ENCODE assay signal across 8 cellular contexts in genomic region chr6:156564128-156564806, GRCh38.
A peak's percentile ranks its signal among the peaks of the same experiment; 100 is the strongest.
DNase-seq lines count a peak whose midpoint lies in the region; ATAC-seq and TF ChIP-seq lines count a peak whose summit lies in the region.

No MANE protein-coding gene starts in this region.

- no peak for TF ChIP-seq POLR2A in prostate gland (IDR thresholded peaks at IDR 0.05)
- TF ChIP-seq POLR2A in uterus (IDR thresholded peaks at IDR 0.05), result no peak

- no peaks in the 10 kb centered on the region for H3K36me3 ChIP-seq in GM06990 (ENCODE audit: control insufficient read depth, insufficient read depth, low read length)
- no peaks in the 10 kb centered on the region for H3K36me3 ChIP-seq in MM.1S (replicated peaks; ENCODE audit: insufficient read depth, low read length)
- no peaks in the 10 kb centered on the region for H3K36me3 ChIP-seq in prostate gland
- H3K36me3 ChIP-seq in uterus, result no peaks in the 10 kb centered on the region

- H4K20me1 ChIP-seq in MM.1S (ENCODE audit: insufficient read depth, low read length), result no peaks in the 10 kb centered on the region

- H3K27ac ChIP-seq in MM.1S (ENCODE audit: low read length) (no peak overlapping the region), prostate gland (no peak overlapping the region), uterus (no peak overlapping the region)

- H2AFZ ChIP-seq in MM.1S (ENCODE audit: low read length), result no peak overlapping the region

- intact Hi-C loops in head of caudate nucleus (cut with DNase I), result loop anchor here (2.0 to 10.0 kb wide), 2 partner anchors 121 to 211 kb away; partner anchors contain the start of gene ARID1B
- intact Hi-C loops in prostate gland (cut with DNase I), result loop anchor here (2.0 to 10.0 kb wide), 5 partner anchors 123 to 711 kb away; no protein-coding TSS in a partner anchor
- intact Hi-C loops in uterus (cut with DNase I; ENCODE audit: low total_unique reads), result no loop called here

- H3F3A ChIP-seq in MM.1S (ENCODE audit: insufficient read depth, low read length), result no peaks in the 10 kb centered on the region

- H3K9me3 ChIP-seq in MM.1S (replicated peaks; ENCODE audit: insufficient read depth, low read length), result no peaks in the 10 kb centered on the region
- no peaks in the 10 kb centered on the region for H3K9me3 ChIP-seq in prostate gland
- no peaks in the 10 kb centered on the region for H3K9me3 ChIP-seq in uterus

- H3K79me2 ChIP-seq in MM.1S (ENCODE audit: low read length), result no peaks in the 10 kb centered on the region

- WGBS in prostate gland, result 3% methylated on average over 14 of the region's 14 CpGs

- H3K4me1 ChIP-seq in MM.1S (ENCODE audit: low read length), result no peaks in the 10 kb centered on the region
- H3K4me1 ChIP-seq in prostate gland (replicated peaks), result no peaks in the 10 kb centered on the region
- no peaks in the 10 kb centered on the region for H3K4me1 ChIP-seq in uterus

- no peaks in the 10 kb centered on the region for H3K9me2 ChIP-seq in MM.1S (replicated peaks; ENCODE audit: insufficient read depth, low read length)

- ATAC-seq in SK-N-SH treated with all-trans-retinoic acid at 6 μM for 48 hours, result peak; percentile 99

- TF ChIP-seq CTCF in GM06990 (IDR thresholded peaks at IDR 0.05; ENCODE audit: insufficient read depth, low read length, poor library complexity, severe bottlenecking) (peak; percentile 96), MM.1S (IDR thresholded peaks at IDR 0.05; ENCODE audit: low read length) (peak; percentile 67), prostate gland (IDR thresholded peaks at IDR 0.05) (peak; percentile 87 to 93 (median 90)), uterus (IDR thresholded peaks at IDR 0.05) (peak; percentile 82 to 96 (median 92))

- no peaks in the 10 kb centered on the region for H3K27me3 ChIP-seq in GM06990 (replicated peaks; ENCODE audit: control insufficient read depth, insufficient read depth, low read length)
- H3K27me3 ChIP-seq in MM.1S (replicated peaks; ENCODE audit: insufficient read depth, low read length), result no peaks in the 10 kb centered on the region
- no peaks in the 10 kb centered on the region for H3K27me3 ChIP-seq in prostate gland (replicated peaks; ENCODE audit: insufficient read depth)
- no peaks in the 10 kb centered on the region for H3K27me3 ChIP-seq in uterus

- H3K4me3 ChIP-seq in GM06990 (replicated peaks; ENCODE audit: low read depth, low read length) (no peak overlapping the region), MM.1S (ENCODE audit: low read length) (no peak overlapping the region), prostate gland (no peak overlapping the region), uterus (no peak overlapping the region)

- no peak overlapping the region for H3K9ac ChIP-seq in MM.1S (ENCODE audit: low read length)

- DNase-seq in GM06990 (ENCODE audit: extremely low read depth, insufficient read length) (peak; percentile 79), HCEC 1CT (peak; percentile 21), MM.1S (peak; percentile 44), head of caudate nucleus (peak; percentile 61 to 95 (median 84)), prostate gland (ENCODE audit: low spot score) (peak; percentile 78), uterus (peak; percentile 80 to 86)
- peak; percentile 77 for DNase-seq in activated naive CD4-positive, alpha-beta T cell treated with anti-CD3 and anti-CD28 coated beads, Interleukin-2, amount 50 U/mL, for 16 hours

- H3K4me2 ChIP-seq in MM.1S (ENCODE audit: low read depth, low read length), result 0 out of 2 replicates have a peak overlapping the region, but pooled peaks have one; percentile 24

TF ChIP-seq in SK-N-SH treated with all-trans-retinoic acid at 6 μM for 48 hours, 23 proteins besides CTCF, POLR2A, EP300 and RAD21:
- no peak for TF ChIP-seq RARB (CRISPR knock-in tag; IDR thresholded peaks at IDR 0.05)
- no peak for TF ChIP-seq CSRNP3 (CRISPR knock-in tag; IDR thresholded peaks at IDR 0.05)
- TF ChIP-seq OSR1 (CRISPR knock-in tag; IDR thresholded peaks at IDR 0.05), result no peak
- TF ChIP-seq ZFP3 (CRISPR knock-in tag; IDR thresholded peaks at IDR 0.05), result no peak
- no peak for TF ChIP-seq ZNF70 (CRISPR knock-in tag; IDR thresholded peaks at IDR 0.05)
- no peak for TF ChIP-seq TOX (CRISPR knock-in tag; IDR thresholded peaks at IDR 0.05; ENCODE audit: borderline replicate concordance)
- no peak for TF ChIP-seq BACH2 (CRISPR knock-in tag; IDR thresholded peaks at IDR 0.05; ENCODE audit: borderline replicate concordance)
- no peak for TF ChIP-seq ISL1 (CRISPR knock-in tag; IDR thresholded peaks at IDR 0.05)
- no peak for TF ChIP-seq ESRRG (CRISPR knock-in tag; IDR thresholded peaks at IDR 0.05)
- no peak for TF ChIP-seq TCF4 (CRISPR knock-in tag; IDR thresholded peaks at IDR 0.05; ENCODE audit: borderline replicate concordance)
- no peak for TF ChIP-seq CREB5 (CRISPR knock-in tag; IDR thresholded peaks at IDR 0.05; ENCODE audit: low read depth)
- no peak for TF ChIP-seq TSHZ2 (CRISPR knock-in tag; IDR thresholded peaks at IDR 0.05)
- no peak for TF ChIP-seq ZNF565 (CRISPR knock-in tag; conservative IDR thresholded peaks at IDR 0.05; ENCODE audit: low read depth)
- TF ChIP-seq CSDC2 (CRISPR knock-in tag; IDR thresholded peaks at IDR 0.05), result no peak
- no peak for TF ChIP-seq ZC3H10 (CRISPR knock-in tag; IDR thresholded peaks at IDR 0.05)
- TF ChIP-seq SNAI2 (CRISPR knock-in tag; IDR thresholded peaks at IDR 0.05), result no peak
- TF ChIP-seq GLIS3 (CRISPR knock-in tag; IDR thresholded peaks at IDR 0.05), result no peak
- TF ChIP-seq POU6F1 (CRISPR knock-in tag; IDR thresholded peaks at IDR 0.05; ENCODE audit: borderline replicate concordance, low read depth), result no peak

Comparison
In these comparisons a context has a peak if more than half of its experiments do, and no peak if none do; other contexts are left out.
1. DNase-seq: peak in every context shown above with its lines; median percentile 84 in head of caudate nucleus; 83 in uterus; 79 in GM06990; 78 in prostate gland; 77 in activated naive CD4-positive, alpha-beta T cell treated with anti-CD3 and anti-CD28 coated beads, Interleukin-2, amount 50 U/mL, for 16 hours; 44 in MM.1S; 21 in HCEC 1CT.